8 cellular contexts compared by ENCODE assay signal in the genomic region with DNA sequence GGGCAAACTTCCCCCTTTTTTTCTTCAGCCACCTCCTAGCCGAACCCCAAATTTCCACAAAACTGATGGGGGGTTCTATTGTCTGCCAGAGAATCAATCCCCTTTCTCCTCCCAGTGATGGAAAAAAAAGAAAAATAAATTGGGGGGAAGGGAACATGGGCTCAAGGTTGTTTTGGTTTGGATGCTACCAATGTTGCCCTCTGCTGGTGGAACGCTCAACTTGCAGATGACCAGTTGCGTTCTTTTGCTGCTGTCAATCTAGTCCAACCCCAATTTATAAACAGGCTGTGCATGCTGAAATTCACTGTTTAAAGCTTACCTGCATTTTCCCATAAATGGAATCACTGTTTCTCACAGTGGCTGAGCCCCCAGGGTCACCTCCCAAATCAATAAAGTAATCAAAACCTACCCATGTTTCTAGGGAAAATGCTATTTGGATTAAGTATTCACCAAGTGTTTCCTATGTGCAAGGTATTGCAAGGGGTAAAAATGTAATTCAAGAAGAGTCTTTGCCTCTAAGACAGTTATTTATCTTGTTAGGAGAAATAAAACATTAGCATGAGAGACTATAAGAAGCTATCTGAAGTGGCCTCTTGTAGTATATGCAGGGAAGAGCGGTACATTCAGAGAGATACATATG.
DNase-seq lines count a peak whose midpoint lies in the region; ATAC-seq and TF ChIP-seq lines count a peak whose summit lies in the region.

No MANE protein-coding gene starts in this region.

- intact Hi-C loops in gastrocnemius medialis (cut with DNase I; ENCODE audit: low total_unique reads), result loop anchor here (5.0 kb wide), 1 partner anchor 174 kb away; no protein-coding TSS in a partner anchor

- no peaks in the 10 kb centered on the region for H3K9me3 ChIP-seq in gastrocnemius medialis

- TF ChIP-seq CTCF in AG09309 (IDR thresholded peaks at IDR 0.05; ENCODE audit: control insufficient read depth, insufficient read depth, low read depth, low read length, missing control alignments), result peak; percentile 88
- peak; percentile 70 for TF ChIP-seq CTCF in GM10266 (IDR thresholded peaks at IDR 0.05; ENCODE audit: control insufficient read depth, insufficient read depth, low read depth, missing control alignments)
- peak; percentile 16 to 68 (median 45) for TF ChIP-seq CTCF in gastrocnemius medialis (IDR thresholded peaks at IDR 0.05 in 4 of 5, conservative IDR thresholded peaks at IDR 0.05 in 1 of 5)

- in situ Hi-C loops in gastrocnemius medialis (cut with MboI; ENCODE audit: low sequenced_read_pairs in 4 of 4), result loop anchor here (10.0 to 25.0 kb wide), 3 partner anchors 171 to 401 kb away; partner anchors contain the start of gene GUCY2F (in 4 of the 4)

- H3K36me3 ChIP-seq in gastrocnemius medialis, result no peaks in the 10 kb centered on the region

- peaks cover 0 to 4% (median 0%) of the 10 kb centered on the region in 3 donors for H3K27me3 ChIP-seq in gastrocnemius medialis

- no peak overlapping the region for H3K27ac ChIP-seq in gastrocnemius medialis

- no peak for TF ChIP-seq POLR2A in gastrocnemius medialis (IDR thresholded peaks at IDR 0.05)

- no peak overlapping the region for H3K4me3 ChIP-seq in AG09309 (ENCODE audit: control insufficient read depth, low read depth, low read length)
- H3K4me3 ChIP-seq in gastrocnemius medialis, result no peak overlapping the region

- ATAC-seq in gastrocnemius medialis, result no peak
- no peak for ATAC-seq in GM21737 (IDR thresholded peaks at IDR 0.05; ENCODE audit: unreplicated experiment)

- DNase-seq in AG09309 (ENCODE audit: low read depth), result no peak
- no peak for DNase-seq in GM10266 (ENCODE audit: extremely low spot score)
- peak; percentile 27 for DNase-seq in NCI-H1092 treated with DMSO at 0.1 percent for 48 hours (lab: John Stamatoyannopoulos, UW)
- peak; percentile 9 to 34 for DNase-seq in activated CD4-positive, alpha-beta T cell treated with anti-CD3 and anti-CD28 coated beads, Interleukin-2, amount 50 U/mL, for 48 hours
- DNase-seq in foreskin melanocyte, result peak; percentile 21
- DNase-seq in gastrocnemius medialis, result no peak
- DNase-seq in pons (ENCODE audit: low spot score), result no peak

- no peaks in the 10 kb centered on the region for H3K4me1 ChIP-seq in gastrocnemius medialis

Comparison
In these comparisons a context has a peak if more than half of its experiments do, and no peak if none do; other contexts are left out.
1. DNase-seq: peak in NCI-H1092 treated with DMSO at 0.1 percent for 48 hours (single experiment), activated CD4-positive, alpha-beta T cell treated with anti-CD3 and anti-CD28 coated beads, Interleukin-2, amount 50 U/mL, for 48 hours (2 of 2) and foreskin melanocyte (single experiment); none in AG09309 (single experiment), GM10266 (single experiment), gastrocnemius medialis (0 of 2) and pons (single experiment).
2. Peak in every context shown above with its lines, with median percentiles within 50 percentile points of each other: CTCF ChIP-seq.